In the genomic region with DNA sequence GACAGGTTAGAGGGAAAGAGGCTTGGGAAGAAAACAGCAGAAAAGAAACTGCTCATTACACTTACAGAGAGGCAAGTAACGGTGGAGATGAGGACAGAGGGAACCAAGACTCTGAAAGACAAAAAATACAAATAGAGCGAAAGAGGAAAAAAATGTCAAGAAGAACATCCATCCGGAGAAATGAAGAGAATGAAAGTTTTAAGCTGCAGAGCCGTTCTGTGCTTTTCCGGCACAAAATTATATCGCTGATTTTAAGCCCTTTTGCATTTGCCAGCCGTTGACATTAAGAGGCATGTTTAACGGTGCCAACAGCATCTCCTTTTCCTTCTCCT, we compare ENCODE assay signal across 10 cellular contexts. TPM values are rescaled to one million over a fixed set of nuclear protein-coding genes. Genes with fewer than 3 reads are reported as not detected.
DNase-seq lines count a peak whose midpoint lies in the region; ATAC-seq and TF ChIP-seq lines count a peak whose summit lies in the region.
"Had no signal": no experiment of that assay in that cellular context is flagged by ENCODE, and none has a peak within 500 bp of the region (broad histone marks: within the 10 kb centered on the region; RNA-seq: fewer than 3 reads in every experiment).

No MANE protein-coding gene starts in this region.

- no peak for DNase-seq in cardiac muscle cell (ENCODE audit: low read depth in 1 of 2, low spot score in 1 of 2)
- DNase-seq in cardiac septum (ENCODE audit: low spot score), result no peak
- no peak for DNase-seq in cardiac fibroblast (ENCODE audit: low read depth in 2 of 2)
- DNase-seq in upper lobe of left lung, result no peak
- no peak for DNase-seq in AML-193 (lab: John Stamatoyannopoulos, UW)
- no peak for DNase-seq in DMS114 treated with DMSO at 0.1 percent for 48 hours (lab: John Stamatoyannopoulos, UW; ENCODE audit: unreplicated experiment)

- intact Hi-C loops in cardiac septum (cut with DNase I), result no loop called here

- no peak for TF ChIP-seq POLR2A in upper lobe of left lung (IDR thresholded peaks at IDR 0.05)

- H3K4me3 ChIP-seq in cardiac muscle cell (peak overlapping the region; percentile 50), cardiac fibroblast (replicated peaks in 1 of 2; ENCODE audit: low read depth in 2 of 2, low read length in 2 of 2) (peak overlapping the region; percentile 54 to 55), muscle layer of duodenum (ENCODE audit: low read depth in 1 of 2, low read length in 2 of 2) (peak overlapping the region; percentile 75 to 76), upper lobe of left lung (peak overlapping the region in 3 of 4 donors; percentile 40 to 47 (median 45))

- H3K36me3 ChIP-seq in cardiac muscle cell, result no peaks in the 10 kb centered on the region
- H3K36me3 ChIP-seq in muscle layer of duodenum (ENCODE audit: control insufficient read depth in 1 of 2, insufficient read depth in 2 of 2, low read length in 2 of 2), result no peaks in the 10 kb centered on the region
- H3K36me3 ChIP-seq in upper lobe of left lung, result no peaks in the 10 kb centered on the region

- H3K27me3 ChIP-seq in cardiac muscle cell (peaks cover 50% of the 10 kb centered on the region), muscle layer of duodenum (ENCODE audit: low read depth, low read length) (peaks cover 44% of the 10 kb centered on the region), upper lobe of left lung (peaks cover 0 to 37% (median 19%) of the 10 kb centered on the region in 4 donors)

- WGBS in upper lobe of left lung, 2 donors, result 3 to 11% methylated on average over 8 of the region's 8 CpGs

- H3K9me3 ChIP-seq in cardiac muscle cell (ENCODE audit: low read depth) (no peaks in the 10 kb centered on the region), muscle layer of duodenum (ENCODE audit: control insufficient read depth in 1 of 2, low read length in 2 of 2) (no peaks in the 10 kb centered on the region), upper lobe of left lung (no peaks in the 10 kb centered on the region)

- H3K27ac ChIP-seq in cardiac muscle cell (no peak overlapping the region), muscle layer of duodenum (ENCODE audit: low read length) (no peak overlapping the region), upper lobe of left lung (no peak overlapping the region)
- H3K27ac ChIP-seq: VCaP had no signal

- H3K4me1 ChIP-seq in cardiac muscle cell (ENCODE audit: low read depth) (peaks cover 6% of the 10 kb centered on the region), muscle layer of duodenum (ENCODE audit: control insufficient read depth in 1 of 2, insufficient read depth in 2 of 2, low read length in 2 of 2) (peaks cover 6 to 68% of the 10 kb centered on the region in 2 donors), upper lobe of left lung (peaks cover 39 to 71% (median 56%) of the 10 kb centered on the region in 4 donors)

- no peak for TF ChIP-seq CTCF in cardiac muscle cell (IDR thresholded peaks at IDR 0.05; ENCODE audit: low read depth, low read length)
- TF ChIP-seq CTCF in cardiac fibroblast (IDR thresholded peaks at IDR 0.05; ENCODE audit: low read depth, low read length), result no peak
- no peak for TF ChIP-seq CTCF in upper lobe of left lung (IDR thresholded peaks at IDR 0.05)

- no peak for TF ChIP-seq EP300 in upper lobe of left lung (IDR thresholded peaks at IDR 0.05)

- no peak for ATAC-seq in upper lobe of left lung (ENCODE audit: low FRiP score in 2 of 2)
- no peak for ATAC-seq in HG03469 (IDR thresholded peaks at IDR 0.05; ENCODE audit: unreplicated experiment)
- ATAC-seq: HCT116 had no signal

RNA-seq across cellular contexts. Expression of a gene that starts 0.2 kb away (rescaled TPM):
- total RNA-seq in cardiac muscle cell (1.1 and 3.0 TPM in 2 replicates), cardiac septum (0.48 TPM), upper lobe of left lung (1 to 10 TPM in 1 of 6 donors, under 1 TPM in 4, not detected in 1; 0.39 to 1.3 (median 0.76) TPM)
- polyA plus RNA-seq in cardiac muscle cell, result 0.50 and 0.57 TPM in 2 replicates
